Comparison of ENCODE assay signal across 1 cellular context in genomic region chr2:119086327-119086726, GRCh38.
TF ChIP-seq lines count a peak whose summit lies in the region.

No MANE protein-coding gene starts in this region.

TF ChIP-seq in HepG2, 621 proteins besides CTCF, POLR2A, EP300 and RAD21 (continued from another document):
- TF ChIP-seq, protein P1, sequence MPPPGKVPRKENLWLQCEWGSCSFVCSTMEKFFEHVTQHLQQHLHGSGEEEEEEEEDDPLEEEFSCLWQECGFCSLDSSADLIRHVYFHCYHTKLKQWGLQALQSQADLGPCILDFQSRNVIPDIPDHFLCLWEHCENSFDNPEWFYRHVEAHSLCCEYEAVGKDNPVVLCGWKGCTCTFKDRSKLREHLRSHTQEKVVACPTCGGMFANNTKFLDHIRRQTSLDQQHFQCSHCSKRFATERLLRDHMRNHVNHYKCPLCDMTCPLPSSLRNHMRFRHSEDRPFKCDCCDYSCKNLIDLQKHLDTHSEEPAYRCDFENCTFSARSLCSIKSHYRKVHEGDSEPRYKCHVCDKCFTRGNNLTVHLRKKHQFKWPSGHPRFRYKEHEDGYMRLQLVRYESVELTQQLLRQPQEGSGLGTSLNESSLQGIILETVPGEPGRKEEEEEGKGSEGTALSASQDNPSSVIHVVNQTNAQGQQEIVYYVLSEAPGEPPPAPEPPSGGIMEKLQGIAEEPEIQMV (CRISPR knock-in tag; IDR thresholded peaks at IDR 0.05; ENCODE audit: low read depth), result no peak
- no peak for TF ChIP-seq KLF16 (CRISPR knock-in tag; IDR thresholded peaks at IDR 0.05)
